Comparison of ENCODE assay signal across 23 cellular contexts in genomic region chr12:19003110-19003509, GRCh38.
"Had no signal": no experiment of that assay in that cellular context is flagged by ENCODE, and none has a peak within 500 bp of the region (broad histone marks: within the 10 kb centered on the region; RNA-seq: fewer than 3 reads in every experiment).

No MANE protein-coding gene starts in this region.

- H3K9me3 ChIP-seq: esophagus muscularis mucosa, left ventricle myocardium inferior had no signal

- H3K27ac ChIP-seq: brain microvascular endothelial cell, esophagus muscularis mucosa, left ventricle myocardium inferior had no signal

- H3K36me3 ChIP-seq: brain microvascular endothelial cell, esophagus muscularis mucosa, left ventricle myocardium inferior had no signal

- ATAC-seq: activated CD4-positive, CD25-positive, alpha-beta regulatory T cell treated with anti-CD3 and anti-CD28 coated beads, Interleukin-2, amount 50 U/mL, for 24 hours; activated naive CD8-positive, alpha-beta T cell treated with anti-CD3 and anti-CD28 coated beads, Interleukin-2, amount 50 U/mL, for 24 hours; activated T-cell treated with anti-CD3 and anti-CD28 coated beads, Interleukin-2, amount 50 U/mL, for 4 hours had no signal

- DNase-seq: activated CD4-positive, alpha-beta T cell treated with anti-CD3 and anti-CD28 coated beads, Interleukin-2, amount 10 ng/mL, durations not matched to agents 7 days and 5 days; activated CD8-positive, alpha-beta memory T cell treated with anti-CD3 and anti-CD28 coated beads, Interleukin-2, amount 50 U/mL, for 4 hours; activated naive CD4-positive, alpha-beta T cell treated with anti-CD3 and anti-CD28 coated beads, Interleukin-2, amount 10 ng/mL, durations not matched to agents 7 days and 5 days; activated naive CD8-positive, alpha-beta T cell treated with anti-CD3 and anti-CD28 coated beads, Interleukin-2, amount 50 U/mL, for 24 hours; activated T-cell treated with anti-CD3 and anti-CD28 coated beads, Interleukin-2, amount 50 U/mL, for 4 hours; anterior cingulate cortex; brain microvascular endothelial cell; cerebellar nuclear complex; effector CD8-positive, alpha-beta T cell; foreskin fibroblast; islet precursor cell; left ventricle myocardium inferior; nephron progenitor cell; occipital lobe; posterior cingulate gyrus; retina; stimulated activated CD4-positive, alpha-beta T cell treated with anti-CD3 and anti-CD28 coated beads, Interleukin-12 subunit alpha, Interleukin-12 subunit beta, amount 100 ng/mL, for 4 hours; stimulated activated CD4-positive, alpha-beta T cell treated with anti-CD3 and anti-CD28 coated beads, Interleukin-1b, Interleukin-23, amount 100 ng/mL, for 48 hours; stimulated activated CD8-positive, alpha-beta memory T cell treated with anti-CD3 and anti-CD28 coated beads, Interleukin-4, amount 100 ng/mL, for 48 hours; stimulated activated naive CD4-positive, alpha-beta T cell; T1000 had no signal

- H3K4me1 ChIP-seq: left ventricle myocardium inferior had no signal

- H3K27me3 ChIP-seq: brain microvascular endothelial cell, esophagus muscularis mucosa had no signal

- H3K4me3 ChIP-seq: esophagus muscularis mucosa, left ventricle myocardium inferior had no signal
